Comparison of ENCODE assay signal across 17 cellular contexts in genomic region chr6:53109612-53110011, GRCh38. TPM values are rescaled to one million over a fixed set of nuclear protein-coding genes. Genes with fewer than 3 reads are reported as not detected.
DNase-seq lines count a peak whose midpoint lies in the region; ATAC-seq lines count a peak whose summit lies in the region.
"Had no signal": no experiment of that assay in that cellular context is flagged by ENCODE, and none has a peak within 500 bp of the region (broad histone marks: within the 10 kb centered on the region; RNA-seq: fewer than 3 reads in every experiment).

No MANE protein-coding gene starts in this region.

- peak; percentile 10 for DNase-seq in kidney tubule cell (ENCODE audit: low spot score)
- DNase-seq in G401 (ENCODE audit: low spot score), result no peak
- no peak for DNase-seq in NOMO-1 treated with dmso at 0.1 percent for 144 hours (lab: John Stamatoyannopoulos, UW; ENCODE audit: unreplicated experiment)
- no peak for DNase-seq in HUDEP-2 (lab: John Stamatoyannopoulos, UW; ENCODE audit: unreplicated experiment in 76 of 76)
- DNase-seq: activated CD4-positive, alpha-beta T cell treated with anti-CD3 and anti-CD28 coated beads, Interleukin-2, amount 50 U/mL, for 1 hour; amygdala; DMS79; IMR-90; NCI-H1048; SHP77 treated with DMSO at 0.1 percent for 48 hours; stimulated activated CD4-positive, alpha-beta T cell treated with anti-CD3 and anti-CD28 coated beads, Interleukin-4, amount 100 ng/mL, for 1 hour; upper lobe of left lung had no signal

- in situ Hi-C loops in G401 (cut with HindIII; ENCODE audit: low sequenced_read_pairs), result no loop called here

- ATAC-seq in GM19324 (IDR thresholded peaks at IDR 0.05; ENCODE audit: low FRiP score, unreplicated experiment) (peak; percentile 54), GM21723 (IDR thresholded peaks at IDR 0.05; ENCODE audit: unreplicated experiment) (peak; percentile 88), HG03175 (IDR thresholded peaks at IDR 0.05; ENCODE audit: unreplicated experiment) (peak; percentile 79)
- ATAC-seq: sciatic nerve had no signal

RNA-seq across cellular contexts. Expression of gene GCM1, which starts 39.0 kb away (rescaled TPM):
- not detected in 2 replicates for total RNA-seq in G401 (2014; rRNA removed; shearing (Covaris generic))
- total RNA-seq: activated T-helper 1 cell treated with anti-CD3 and anti-CD28 coated beads, Interleukin-12 subunit alpha, Interleukin-12 subunit beta, Interleukin-2, Interleukin-4 antibody, amounts not matched to agents 30 ng/mL and 10 ng/mL and 1 ng/mL, durations not matched to agents 14 hours and 24 hours and 36 hours; IMR-90; sciatic nerve had no signal

RNA-seq across cellular contexts. Expression of gene FBXO9, which starts 44.4 kb away (rescaled TPM):
- total RNA-seq in G401 (2014; rRNA removed; shearing (Covaris generic)), result 31.6 and 46.3 TPM in 2 replicates

RNA-seq across cellular contexts. Expression of gene CILK1, which starts 48.0 kb away (rescaled TPM):
- total RNA-seq in G401 (2014; rRNA removed; shearing (Covaris generic)), result 1.0 and 3.1 TPM in 2 replicates
